ENCODE assay signal across 21 cellular contexts in the genomic region with DNA sequence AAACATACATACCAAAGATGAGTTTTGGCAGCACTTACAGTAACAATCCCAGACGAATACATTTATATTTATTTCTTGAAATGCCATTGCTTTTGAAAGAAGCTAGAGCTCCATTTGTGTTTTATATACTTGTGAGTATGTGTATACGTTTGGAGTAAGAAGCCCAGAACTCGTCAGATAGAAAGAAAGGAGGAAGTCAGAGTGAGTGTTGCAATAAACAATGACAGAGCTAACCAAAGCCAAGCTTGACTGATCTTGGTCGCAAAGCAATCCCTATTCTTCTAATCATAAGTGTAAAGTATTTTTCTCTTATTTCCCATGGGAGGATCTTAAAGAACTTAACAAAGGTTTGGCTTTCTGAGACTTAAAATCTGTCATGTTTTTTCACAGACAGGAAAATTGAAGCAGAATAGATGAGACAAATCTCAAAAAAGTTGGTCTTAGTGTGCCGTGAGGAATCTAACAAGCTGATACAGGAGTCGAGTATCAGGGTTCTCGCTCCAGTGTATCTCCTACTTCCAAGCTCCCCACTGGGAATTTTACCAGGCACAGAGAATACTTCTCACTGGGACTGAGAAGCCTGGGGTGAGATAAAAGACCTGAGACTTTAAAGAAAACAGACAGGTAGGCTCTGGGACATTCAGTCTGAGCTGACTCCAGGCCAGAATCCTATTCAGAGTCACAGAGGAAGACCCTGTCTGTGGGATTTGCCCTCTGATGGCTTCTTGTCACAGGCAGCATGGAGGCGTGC.
DNase-seq lines count a peak whose midpoint lies in the region; ATAC-seq, FAIRE-seq and TF ChIP-seq lines count a peak whose summit lies in the region.
"Had no signal": no experiment of that assay in that cellular context is flagged by ENCODE, and none has a peak within 500 bp of the region (broad histone marks: within the 10 kb centered on the region; RNA-seq: fewer than 3 reads in every experiment).

No MANE protein-coding gene starts in this region.

- no peaks in the 10 kb centered on the region for H3K79me1 ChIP-seq in H9 (ENCODE audit: insufficient read depth, low read depth, low read length, poor library complexity, severe bottlenecking)

- DNase-seq in H9: no peak
- peak; percentile 44 for DNase-seq in NOMO-1 treated with dmso at 0.1 percent for 144 hours (lab: John Stamatoyannopoulos, UW; ENCODE audit: unreplicated experiment)
- DNase-seq in endodermal cell: peak; percentile 69
- DNase-seq in sciatic nerve (ENCODE audit: low spot score): no peak
- DNase-seq in GM12892 (ENCODE audit: insufficient read length): no peak
- DNase-seq: activated CD4-positive, alpha-beta T cell treated with anti-CD3 and anti-CD28 coated beads for 48 hours; activated naive CD4-positive, alpha-beta T cell treated with Interleukin-2 at 50 U/mL for 16 hours; activated T-cell treated with anti-CD3 and anti-CD28 coated beads for 4 hours; immature natural killer cell; NCI-H226; nucleus accumbens; right lobe of liver; Right ventricle myocardium superior; stimulated activated CD4-positive, alpha-beta T cell treated with anti-CD3 and anti-CD28 coated beads, Interleukin-1b, Interleukin-23, amount 100 ng/mL, for 48 hours had no signal

- no peak overlapping the region for H2AK5ac ChIP-seq in H9 (ENCODE audit: insufficient read length, low read length)

- H3K23ac ChIP-seq in H9 (ENCODE audit: insufficient read length, low read depth, low read length): no peak overlapping the region

- no peak overlapping the region for H4K8ac ChIP-seq in H9 (replicated peaks; ENCODE audit: insufficient read length, low read depth, low read length)

- H3K4ac ChIP-seq in H9 (ENCODE audit: low read depth, low read length): no peak overlapping the region

- no peak overlapping the region for H4K5ac ChIP-seq in H9 (ENCODE audit: insufficient read length, low read depth, low read length)

- no peak overlapping the region for H3K4me2 ChIP-seq in H9 (ENCODE audit: insufficient read depth, insufficient read length, low read length)

- H3K9ac ChIP-seq in H9 (ENCODE audit: extremely low read depth, insufficient read length, low read length) (no peak overlapping the region), endodermal cell (ENCODE audit: extremely low read depth, low read length, poor library complexity, severe bottlenecking) (no peak overlapping the region)

- H2BK5ac ChIP-seq in H9 (ENCODE audit: insufficient read length, low read length): no peak overlapping the region

- H3K56ac ChIP-seq in H9 (ENCODE audit: insufficient read length, low read depth, low read length): no peak overlapping the region

- H3K4me3 Mint-ChIP-seq in H9: no peak overlapping the region
- H3K4me3 Mint-ChIP-seq in endodermal cell: peak overlapping the region; percentile 7
- H3K4me3 Mint-ChIP-seq: immature natural killer cell; mesothelial cell of epicardium; T-helper 2 cell treated with Interferon-gamma antibody and Interleukin-4, amounts not matched to agents 5 μg/mL and 100 μg/mL, for 36 hours had no signal

- no peak overlapping the region for H2AFZ ChIP-seq in H9 (ENCODE audit: low read length)

- peak overlapping the region; percentile 32 to 63 (median 59); a peak in 3 of 7 replicates for H3K27ac Mint-ChIP-seq in H9
- H3K27ac Mint-ChIP-seq in endodermal cell: peak overlapping the region; percentile 66
- H3K27ac Mint-ChIP-seq: immature natural killer cell; mesothelial cell of epicardium; T-helper 2 cell treated with Interferon-gamma antibody and Interleukin-4, amounts not matched to agents 5 μg/mL and 100 μg/mL, for 36 hours had no signal

- intact Hi-C loops in sciatic nerve (cut with DNase I): no loop called here

- no peak overlapping the region for H4K91ac ChIP-seq in H9 (ENCODE audit: insufficient read length, low read depth, low read length)

- H3K4me1 ChIP-seq in H9 (ENCODE audit: insufficient read depth, low read length) (no peaks in the 10 kb centered on the region), endodermal cell (ENCODE audit: control insufficient read depth, insufficient read depth, low read length) (peaks cover 2% of the 10 kb centered on the region), neutrophil (ENCODE audit: control insufficient read depth in 1 of 2, insufficient read depth in 1 of 2, low read depth in 1 of 2, low read length in 1 of 2) (peaks cover 11 to 17% of the 10 kb centered on the region in 2 experiments)

- H3K36me3 ChIP-seq in endodermal cell (ENCODE audit: control insufficient read depth, insufficient read depth, low read length) (peaks cover 41% of the 10 kb centered on the region), neutrophil (no peaks in the 10 kb centered on the region)

- H2BK120ac ChIP-seq in H9 (ENCODE audit: low read depth, low read length, poor library complexity, severe bottlenecking): no peak overlapping the region

- no peaks in the 10 kb centered on the region for H3K27me3 ChIP-seq in H9 (ENCODE audit: insufficient read depth, low read length)
- no peaks in the 10 kb centered on the region for H3K27me3 ChIP-seq in endodermal cell (ENCODE audit: control insufficient read depth, insufficient read depth, low read length, poor library complexity, severe bottlenecking)
- no peaks in the 10 kb centered on the region for H3K27me3 ChIP-seq in neutrophil
- H3K27me3 ChIP-seq: right lobe of liver had no signal

- no peak for TF ChIP-seq CTCF in H9 (conservative IDR thresholded peaks at IDR 0.05)
- no peak for TF ChIP-seq CTCF in endodermal cell (conservative IDR thresholded peaks at IDR 0.05)
- no peak for TF ChIP-seq CTCF in neutrophil (IDR thresholded peaks at IDR 0.05)

- TF ChIP-seq POLR2A in GM12892 (IDR thresholded peaks at IDR 0.05; ENCODE audit: low read depth, low read length): no peak

- H3K36me3 Mint-ChIP-seq in H9 (ENCODE audit: insufficient read depth in 1 of 3, low read depth in 3 of 3) (peaks cover 36 to 78% (median 73%) of the 10 kb centered on the region in 3 experiments), endodermal cell (ENCODE audit: low read depth) (peaks cover 46% of the 10 kb centered on the region)

- H3T11ph ChIP-seq in H9 (ENCODE audit: low read length): no peak overlapping the region

- no peak overlapping the region for H2BK12ac ChIP-seq in H9 (ENCODE audit: insufficient read length, low read depth, low read length)

- H3K9me3 ChIP-seq in H9 (ENCODE audit: control insufficient read depth, low read depth, low read length) (no peaks in the 10 kb centered on the region), endodermal cell (ENCODE audit: control insufficient read depth, low read length) (no peaks in the 10 kb centered on the region), neutrophil (no peaks in the 10 kb centered on the region)
- H3K9me3 ChIP-seq: right lobe of liver had no signal

- no peaks in the 10 kb centered on the region for H3K9me3 Mint-ChIP-seq in H9
- no peaks in the 10 kb centered on the region for H3K9me3 Mint-ChIP-seq in endodermal cell
- H3K9me3 Mint-ChIP-seq: immature natural killer cell; mesothelial cell of epicardium; T-helper 2 cell treated with Interferon-gamma antibody and Interleukin-4, amounts not matched to agents 5 μg/mL and 100 μg/mL, for 36 hours had no signal

- no peaks in the 10 kb centered on the region for H3K23me2 ChIP-seq in H9 (ENCODE audit: insufficient read length, low read depth, low read length, poor library complexity, severe bottlenecking)

- FAIRE-seq in GM12892 (lab: Jason Lieb, UNC): no peak
- FAIRE-seq: astrocyte, endothelial cell of umbilical vein, GM18507 had no signal

- H3K27ac ChIP-seq in H9 (ENCODE audit: insufficient read length, low read depth, low read length): no peak overlapping the region
- H3K27ac ChIP-seq in endodermal cell (ENCODE audit: low read depth, low read length): no peak overlapping the region
- peak overlapping the region; percentile 77 for H3K27ac ChIP-seq in neutrophil
- H3K27ac ChIP-seq: right lobe of liver had no signal

- no peak overlapping the region for H3K14ac ChIP-seq in H9 (ENCODE audit: insufficient read depth, low read length)

- H3K4me3 ChIP-seq in endodermal cell (ENCODE audit: low read length) (no peak overlapping the region), neutrophil (ENCODE audit: low read depth in 1 of 2, low read length in 1 of 2) (no peak overlapping the region)
- H3K4me3 ChIP-seq: right lobe of liver had no signal

- H3K4me1 Mint-ChIP-seq in H9: peaks cover 24 to 34% of the 10 kb centered on the region in 2 experiments
- peaks cover 40% of the 10 kb centered on the region for H3K4me1 Mint-ChIP-seq in endodermal cell
- H3K4me1 Mint-ChIP-seq: immature natural killer cell had no signal

- WGBS in H9 (ENCODE audit: extremely low coverage, insufficient read length, low lambda C conversion rate): no CpG with 5 or more reads among the region's 8 CpGs
- 60 to 91% methylated on average over 7 of the region's 8 CpGs for WGBS in endodermal cell (ENCODE audit: insufficient coverage in 1 of 2, insufficient read length in 1 of 2), 2 experiments

- no peak overlapping the region for H3K18ac ChIP-seq in H9 (ENCODE audit: insufficient read length, low read depth, low read length)

- no peak overlapping the region for H2BK20ac ChIP-seq in H9 (ENCODE audit: low read depth, low read length, poor library complexity, severe bottlenecking)

- no peaks in the 10 kb centered on the region for H3K27me3 Mint-ChIP-seq in H9 (ENCODE audit: low read depth)
- H3K27me3 Mint-ChIP-seq in endodermal cell (ENCODE audit: insufficient read depth): no peaks in the 10 kb centered on the region

- no peak for ATAC-seq in sciatic nerve
- ATAC-seq in GM18907 (IDR thresholded peaks at IDR 0.05; ENCODE audit: unreplicated experiment): no peak
- ATAC-seq: right lobe of liver had no signal

- no peak overlapping the region for H2BK15ac ChIP-seq in H9 (ENCODE audit: low read depth, low read length)

- H3K79me2 ChIP-seq in H9 (ENCODE audit: insufficient read depth, low read length): no peaks in the 10 kb centered on the region

- no peaks in the 10 kb centered on the region for H4K20me1 ChIP-seq in H9 (ENCODE audit: control insufficient read depth, insufficient read depth, insufficient read length)

Comparison
In these comparisons a context has a peak if more than half of its experiments do, and no peak if none do; other contexts are left out.
1. DNase-seq: peak in NOMO-1 treated with dmso at 0.1 percent for 144 hours (single experiment) and endodermal cell (single experiment); none in H9 (single experiment), sciatic nerve (single experiment) and GM12892 (single experiment).